1 cellular context compared by ENCODE assay signal in the genomic region with DNA sequence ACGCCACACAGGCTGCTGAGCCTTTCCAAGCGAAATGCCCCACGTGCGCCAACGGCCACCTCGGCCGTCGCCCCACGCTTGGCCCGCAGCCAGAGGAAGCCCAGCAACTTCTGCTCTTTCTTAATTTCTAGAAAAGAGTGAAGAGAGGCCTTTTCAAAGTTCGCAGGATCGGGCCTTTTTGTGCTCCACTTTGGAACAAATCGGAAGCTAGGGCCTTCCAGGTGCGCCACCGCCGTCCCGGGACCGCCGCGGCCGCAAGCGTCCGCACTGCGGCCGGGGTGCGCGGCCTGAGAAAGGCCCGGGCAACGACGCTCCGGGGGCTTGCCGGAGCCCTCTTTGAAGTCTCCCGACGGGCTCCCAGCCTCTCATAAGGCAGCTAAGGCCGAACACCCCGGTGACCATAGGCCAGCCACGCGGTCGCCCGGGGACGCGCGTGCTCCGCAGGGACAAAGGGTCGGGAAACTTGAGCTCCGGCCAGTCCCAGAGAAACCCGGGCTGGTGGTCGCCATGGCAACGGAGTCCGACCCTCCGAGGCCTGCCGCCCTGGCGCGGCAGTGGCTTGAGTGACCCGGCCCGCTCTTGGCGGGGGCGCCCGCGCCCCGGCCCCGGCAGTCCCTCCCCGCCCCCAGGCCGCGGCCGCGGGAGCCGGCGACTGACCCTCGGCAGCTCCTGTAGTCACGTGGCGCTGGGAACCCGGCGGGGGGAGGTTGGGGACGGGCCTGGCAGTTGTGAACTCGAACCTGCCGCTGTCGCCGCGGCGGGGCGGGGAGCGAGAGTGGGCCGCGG.
TF ChIP-seq lines count a peak whose summit lies in the region.

A gene (plus strand): TSS at position 725 of the 786 bp plus-strand sequence. CDS start 890 bp downstream, outside the sequence.

TF ChIP-seq in HepG2, 621 proteins besides CTCF, POLR2A, EP300 and RAD21 (continued from another document and continues in another):
- no peak for TF ChIP-seq ZNF367 (CRISPR knock-in tag; IDR thresholded peaks at IDR 0.05; ENCODE audit: borderline replicate concordance)
- TF ChIP-seq RORA (CRISPR knock-in tag; IDR thresholded peaks at IDR 0.05): no peak
- peak; percentile 94 for TF ChIP-seq SPEN (CRISPR knock-in tag; IDR thresholded peaks at IDR 0.05; ENCODE audit: low read depth)
- TF ChIP-seq CREM (IDR thresholded peaks at IDR 0.05): peak; percentile 28; the same call in 1 of the 2 replicates
- TF ChIP-seq CREM (CRISPR knock-in tag; IDR thresholded peaks at IDR 0.05): no peak
- peak; percentile 92 for TF ChIP-seq ZNF709 (CRISPR knock-in tag; IDR thresholded peaks at IDR 0.05)
- no peak for TF ChIP-seq DPF2 (CRISPR knock-in tag; IDR thresholded peaks at IDR 0.05; ENCODE audit: borderline replicate concordance, low read depth)
- no peak for TF ChIP-seq FLYWCH1 (CRISPR knock-in tag; IDR thresholded peaks at IDR 0.05)
- TF ChIP-seq POGZ (CRISPR knock-in tag; IDR thresholded peaks at IDR 0.05): peak; percentile 53; the same call in 1 of the 2 replicates
- no peak for TF ChIP-seq ZNF274 (CRISPR knock-in tag; IDR thresholded peaks at IDR 0.05)
- TF ChIP-seq, protein P1, sequence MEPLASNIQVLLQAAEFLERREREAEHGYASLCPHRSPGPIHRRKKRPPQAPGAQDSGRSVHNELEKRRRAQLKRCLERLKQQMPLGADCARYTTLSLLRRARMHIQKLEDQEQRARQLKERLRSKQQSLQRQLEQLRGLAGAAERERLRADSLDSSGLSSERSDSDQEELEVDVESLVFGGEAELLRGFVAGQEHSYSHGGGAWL (CRISPR knock-in tag; IDR thresholded peaks at IDR 0.05): 0 out of 2 replicates have a peak, but pooled peaks have one; percentile 38
- TF ChIP-seq, protein P2, sequence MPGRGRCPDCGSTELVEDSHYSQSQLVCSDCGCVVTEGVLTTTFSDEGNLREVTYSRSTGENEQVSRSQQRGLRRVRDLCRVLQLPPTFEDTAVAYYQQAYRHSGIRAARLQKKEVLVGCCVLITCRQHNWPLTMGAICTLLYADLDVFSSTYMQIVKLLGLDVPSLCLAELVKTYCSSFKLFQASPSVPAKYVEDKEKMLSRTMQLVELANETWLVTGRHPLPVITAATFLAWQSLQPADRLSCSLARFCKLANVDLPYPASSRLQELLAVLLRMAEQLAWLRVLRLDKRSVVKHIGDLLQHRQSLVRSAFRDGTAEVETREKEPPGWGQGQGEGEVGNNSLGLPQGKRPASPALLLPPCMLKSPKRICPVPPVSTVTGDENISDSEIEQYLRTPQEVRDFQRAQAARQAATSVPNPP (CRISPR knock-in tag; IDR thresholded peaks at IDR 0.05): peak; percentile 71; the same call in 1 of the 2 replicates
- peak; percentile 74 for TF ChIP-seq REPIN1 (CRISPR knock-in tag; IDR thresholded peaks at IDR 0.05; ENCODE audit: borderline replicate concordance, low read depth)
- TF ChIP-seq, protein P3, sequence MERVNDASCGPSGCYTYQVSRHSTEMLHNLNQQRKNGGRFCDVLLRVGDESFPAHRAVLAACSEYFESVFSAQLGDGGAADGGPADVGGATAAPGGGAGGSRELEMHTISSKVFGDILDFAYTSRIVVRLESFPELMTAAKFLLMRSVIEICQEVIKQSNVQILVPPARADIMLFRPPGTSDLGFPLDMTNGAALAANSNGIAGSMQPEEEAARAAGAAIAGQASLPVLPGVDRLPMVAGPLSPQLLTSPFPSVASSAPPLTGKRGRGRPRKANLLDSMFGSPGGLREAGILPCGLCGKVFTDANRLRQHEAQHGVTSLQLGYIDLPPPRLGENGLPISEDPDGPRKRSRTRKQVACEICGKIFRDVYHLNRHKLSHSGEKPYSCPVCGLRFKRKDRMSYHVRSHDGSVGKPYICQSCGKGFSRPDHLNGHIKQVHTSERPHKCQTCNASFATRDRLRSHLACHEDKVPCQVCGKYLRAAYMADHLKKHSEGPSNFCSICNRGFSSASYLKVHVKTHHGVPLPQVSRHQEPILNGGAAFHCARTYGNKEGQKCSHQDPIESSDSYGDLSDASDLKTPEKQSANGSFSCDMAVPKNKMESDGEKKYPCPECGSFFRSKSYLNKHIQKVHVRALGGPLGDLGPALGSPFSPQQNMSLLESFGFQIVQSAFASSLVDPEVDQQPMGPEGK (CRISPR knock-in tag; IDR thresholded peaks at IDR 0.05): peak; percentile 89
- TF ChIP-seq, protein P4, sequence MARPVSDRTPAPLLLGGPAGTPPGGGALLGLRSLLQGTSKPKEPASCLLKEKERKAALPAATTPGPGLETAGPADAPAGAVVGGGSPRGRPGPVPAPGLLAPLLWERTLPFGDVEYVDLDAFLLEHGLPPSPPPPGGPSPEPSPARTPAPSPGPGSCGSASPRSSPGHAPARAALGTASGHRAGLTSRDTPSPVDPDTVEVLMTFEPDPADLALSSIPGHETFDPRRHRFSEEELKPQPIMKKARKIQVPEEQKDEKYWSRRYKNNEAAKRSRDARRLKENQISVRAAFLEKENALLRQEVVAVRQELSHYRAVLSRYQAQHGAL (CRISPR knock-in tag; IDR thresholded peaks at IDR 0.05; ENCODE audit: not compliant biosample characterization): no peak
- no peak for TF ChIP-seq SKI (IDR thresholded peaks at IDR 0.05; ENCODE audit: partially characterized antibody)
- TF ChIP-seq, protein P5, sequence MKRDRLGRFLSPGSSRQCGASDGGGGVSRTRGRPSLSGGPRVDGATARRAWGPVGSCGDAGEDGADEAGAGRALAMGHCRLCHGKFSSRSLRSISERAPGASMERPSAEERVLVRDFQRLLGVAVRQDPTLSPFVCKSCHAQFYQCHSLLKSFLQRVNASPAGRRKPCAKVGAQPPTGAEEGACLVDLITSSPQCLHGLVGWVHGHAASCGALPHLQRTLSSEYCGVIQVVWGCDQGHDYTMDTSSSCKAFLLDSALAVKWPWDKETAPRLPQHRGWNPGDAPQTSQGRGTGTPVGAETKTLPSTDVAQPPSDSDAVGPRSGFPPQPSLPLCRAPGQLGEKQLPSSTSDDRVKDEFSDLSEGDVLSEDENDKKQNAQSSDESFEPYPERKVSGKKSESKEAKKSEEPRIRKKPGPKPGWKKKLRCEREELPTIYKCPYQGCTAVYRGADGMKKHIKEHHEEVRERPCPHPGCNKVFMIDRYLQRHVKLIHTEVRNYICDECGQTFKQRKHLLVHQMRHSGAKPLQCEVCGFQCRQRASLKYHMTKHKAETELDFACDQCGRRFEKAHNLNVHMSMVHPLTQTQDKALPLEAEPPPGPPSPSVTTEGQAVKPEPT (CRISPR knock-in tag; IDR thresholded peaks at IDR 0.05; ENCODE audit: low read depth): no peak; the same call in 1 of the 2 replicates
- TF ChIP-seq, protein P6, sequence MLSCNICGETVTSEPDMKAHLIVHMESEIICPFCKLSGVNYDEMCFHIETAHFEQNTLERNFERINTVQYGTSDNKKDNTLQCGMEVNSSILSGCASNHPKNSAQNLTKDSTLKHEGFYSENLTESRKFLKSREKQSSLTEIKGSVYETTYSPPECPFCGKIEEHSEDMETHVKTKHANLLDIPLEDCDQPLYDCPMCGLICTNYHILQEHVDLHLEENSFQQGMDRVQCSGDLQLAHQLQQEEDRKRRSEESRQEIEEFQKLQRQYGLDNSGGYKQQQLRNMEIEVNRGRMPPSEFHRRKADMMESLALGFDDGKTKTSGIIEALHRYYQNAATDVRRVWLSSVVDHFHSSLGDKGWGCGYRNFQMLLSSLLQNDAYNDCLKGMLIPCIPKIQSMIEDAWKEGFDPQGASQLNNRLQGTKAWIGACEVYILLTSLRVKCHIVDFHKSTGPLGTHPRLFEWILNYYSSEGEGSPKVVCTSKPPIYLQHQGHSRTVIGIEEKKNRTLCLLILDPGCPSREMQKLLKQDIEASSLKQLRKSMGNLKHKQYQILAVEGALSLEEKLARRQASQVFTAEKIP (CRISPR knock-in tag; IDR thresholded peaks at IDR 0.05; ENCODE audit: borderline replicate concordance): no peak
- peak; percentile 42; the same call in 1 of the 2 replicates for TF ChIP-seq SP2 (CRISPR knock-in tag; IDR thresholded peaks at IDR 0.05)
- TF ChIP-seq, protein P7, sequence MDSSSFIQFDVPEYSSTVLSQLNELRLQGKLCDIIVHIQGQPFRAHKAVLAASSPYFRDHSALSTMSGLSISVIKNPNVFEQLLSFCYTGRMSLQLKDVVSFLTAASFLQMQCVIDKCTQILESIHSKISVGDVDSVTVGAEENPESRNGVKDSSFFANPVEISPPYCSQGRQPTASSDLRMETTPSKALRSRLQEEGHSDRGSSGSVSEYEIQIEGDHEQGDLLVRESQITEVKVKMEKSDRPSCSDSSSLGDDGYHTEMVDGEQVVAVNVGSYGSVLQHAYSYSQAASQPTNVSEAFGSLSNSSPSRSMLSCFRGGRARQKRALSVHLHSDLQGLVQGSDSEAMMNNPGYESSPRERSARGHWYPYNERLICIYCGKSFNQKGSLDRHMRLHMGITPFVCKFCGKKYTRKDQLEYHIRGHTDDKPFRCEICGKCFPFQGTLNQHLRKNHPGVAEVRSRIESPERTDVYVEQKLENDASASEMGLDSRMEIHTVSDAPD (CRISPR knock-in tag; IDR thresholded peaks at IDR 0.05): no peak
- TF ChIP-seq, protein P8, sequence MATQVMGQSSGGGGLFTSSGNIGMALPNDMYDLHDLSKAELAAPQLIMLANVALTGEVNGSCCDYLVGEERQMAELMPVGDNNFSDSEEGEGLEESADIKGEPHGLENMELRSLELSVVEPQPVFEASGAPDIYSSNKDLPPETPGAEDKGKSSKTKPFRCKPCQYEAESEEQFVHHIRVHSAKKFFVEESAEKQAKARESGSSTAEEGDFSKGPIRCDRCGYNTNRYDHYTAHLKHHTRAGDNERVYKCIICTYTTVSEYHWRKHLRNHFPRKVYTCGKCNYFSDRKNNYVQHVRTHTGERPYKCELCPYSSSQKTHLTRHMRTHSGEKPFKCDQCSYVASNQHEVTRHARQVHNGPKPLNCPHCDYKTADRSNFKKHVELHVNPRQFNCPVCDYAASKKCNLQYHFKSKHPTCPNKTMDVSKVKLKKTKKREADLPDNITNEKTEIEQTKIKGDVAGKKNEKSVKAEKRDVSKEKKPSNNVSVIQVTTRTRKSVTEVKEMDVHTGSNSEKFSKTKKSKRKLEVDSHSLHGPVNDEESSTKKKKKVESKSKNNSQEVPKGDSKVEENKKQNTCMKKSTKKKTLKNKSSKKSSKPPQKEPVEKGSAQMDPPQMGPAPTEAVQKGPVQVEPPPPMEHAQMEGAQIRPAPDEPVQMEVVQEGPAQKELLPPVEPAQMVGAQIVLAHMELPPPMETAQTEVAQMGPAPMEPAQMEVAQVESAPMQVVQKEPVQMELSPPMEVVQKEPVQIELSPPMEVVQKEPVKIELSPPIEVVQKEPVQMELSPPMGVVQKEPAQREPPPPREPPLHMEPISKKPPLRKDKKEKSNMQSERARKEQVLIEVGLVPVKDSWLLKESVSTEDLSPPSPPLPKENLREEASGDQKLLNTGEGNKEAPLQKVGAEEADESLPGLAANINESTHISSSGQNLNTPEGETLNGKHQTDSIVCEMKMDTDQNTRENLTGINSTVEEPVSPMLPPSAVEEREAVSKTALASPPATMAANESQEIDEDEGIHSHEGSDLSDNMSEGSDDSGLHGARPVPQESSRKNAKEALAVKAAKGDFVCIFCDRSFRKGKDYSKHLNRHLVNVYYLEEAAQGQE (IDR thresholded peaks at IDR 0.05; ENCODE audit: borderline replicate concordance in 1 of 2, low read depth in 1 of 2, low read length in 2 of 2): peak in 1 of 2 experiments; percentile 26; a peak in 1 of 4 replicates
- TF ChIP-seq SOX13 (IDR thresholded peaks at IDR 0.05): no peak
- no peak for TF ChIP-seq SOX13 (CRISPR knock-in tag; conservative IDR thresholded peaks at IDR 0.05 in 1 of 2, IDR thresholded peaks at IDR 0.05 in 1 of 2)
- TF ChIP-seq ARID2 (CRISPR knock-in tag; IDR thresholded peaks at IDR 0.05; ENCODE audit: borderline replicate concordance): peak; percentile 87; the same call in 1 of the 2 replicates
- TF ChIP-seq MBNL3 (CRISPR knock-in tag; conservative IDR thresholded peaks at IDR 0.05): no peak
- peak; percentile 96 for TF ChIP-seq YEATS4 (CRISPR knock-in tag; IDR thresholded peaks at IDR 0.05; ENCODE audit: borderline replicate concordance)
- no peak for TF ChIP-seq STAT5B (CRISPR knock-in tag; IDR thresholded peaks at IDR 0.05)
- TF ChIP-seq ZNF75D (CRISPR knock-in tag; IDR thresholded peaks at IDR 0.05; ENCODE audit: borderline replicate concordance): no peak
- TF ChIP-seq KLF11 (CRISPR knock-in tag; IDR thresholded peaks at IDR 0.05): no peak
- TF ChIP-seq TOE1 (CRISPR knock-in tag; IDR thresholded peaks at IDR 0.05): no peak
- no peak; the same call in 1 of the 2 replicates for TF ChIP-seq ZNF616 (CRISPR knock-in tag; IDR thresholded peaks at IDR 0.05; ENCODE audit: low read depth)
- TF ChIP-seq CHD4 (IDR thresholded peaks at IDR 0.05; ENCODE audit: borderline replicate concordance, low read length): no peak
- peak; percentile 76; the same call in 1 of the 2 replicates for TF ChIP-seq ZNF879 (CRISPR knock-in tag; IDR thresholded peaks at IDR 0.05)
- peak; percentile 29; the same call in 1 of the 2 replicates for TF ChIP-seq ZC3H4 (CRISPR knock-in tag; IDR thresholded peaks at IDR 0.05; ENCODE audit: borderline replicate concordance)
- 0 out of 2 replicates have a peak, but pooled peaks have one; percentile 80 for TF ChIP-seq ZNF34 (CRISPR knock-in tag; IDR thresholded peaks at IDR 0.05; ENCODE audit: borderline replicate concordance)
- TF ChIP-seq, protein P9, sequence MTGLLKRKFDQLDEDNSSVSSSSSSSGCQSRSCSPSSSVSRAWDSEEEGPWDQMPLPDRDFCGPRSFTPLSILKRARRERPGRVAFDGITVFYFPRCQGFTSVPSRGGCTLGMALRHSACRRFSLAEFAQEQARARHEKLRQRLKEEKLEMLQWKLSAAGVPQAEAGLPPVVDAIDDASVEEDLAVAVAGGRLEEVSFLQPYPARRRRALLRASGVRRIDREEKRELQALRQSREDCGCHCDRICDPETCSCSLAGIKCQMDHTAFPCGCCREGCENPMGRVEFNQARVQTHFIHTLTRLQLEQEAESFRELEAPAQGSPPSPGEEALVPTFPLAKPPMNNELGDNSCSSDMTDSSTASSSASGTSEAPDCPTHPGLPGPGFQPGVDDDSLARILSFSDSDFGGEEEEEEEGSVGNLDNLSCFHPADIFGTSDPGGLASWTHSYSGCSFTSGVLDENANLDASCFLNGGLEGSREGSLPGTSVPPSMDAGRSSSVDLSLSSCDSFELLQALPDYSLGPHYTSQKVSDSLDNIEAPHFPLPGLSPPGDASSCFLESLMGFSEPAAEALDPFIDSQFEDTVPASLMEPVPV (CRISPR knock-in tag; IDR thresholded peaks at IDR 0.05): peak; percentile 86; the same call in 1 of the 2 replicates
- 0 out of 2 replicates have a peak, but pooled peaks have one; percentile 69 for TF ChIP-seq ZFP82 (CRISPR knock-in tag; IDR thresholded peaks at IDR 0.05; ENCODE audit: borderline replicate concordance)
- no peak; the same call in none of the 2 replicates for TF ChIP-seq ZNF777 (CRISPR knock-in tag; IDR thresholded peaks at IDR 0.05)
- TF ChIP-seq, protein P10, sequence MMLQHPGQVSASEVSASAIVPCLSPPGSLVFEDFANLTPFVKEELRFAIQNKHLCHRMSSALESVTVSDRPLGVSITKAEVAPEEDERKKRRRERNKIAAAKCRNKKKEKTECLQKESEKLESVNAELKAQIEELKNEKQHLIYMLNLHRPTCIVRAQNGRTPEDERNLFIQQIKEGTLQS (CRISPR knock-in tag; IDR thresholded peaks at IDR 0.05): peak; percentile 38; the same call in 1 of the 2 replicates
- peak; percentile 49; the same call in 1 of the 2 replicates for TF ChIP-seq ZNF672 (CRISPR knock-in tag; IDR thresholded peaks at IDR 0.05)
- TF ChIP-seq GTF2F1 (IDR thresholded peaks at IDR 0.05; ENCODE audit: low read length): no peak
- TF ChIP-seq ONECUT2 (CRISPR knock-in tag; IDR thresholded peaks at IDR 0.05): no peak
- TF ChIP-seq ZNF674 (CRISPR knock-in tag; IDR thresholded peaks at IDR 0.05; ENCODE audit: low read depth): 0 out of 2 replicates have a peak, but pooled peaks have one; percentile 46
